8 cellular contexts compared by ENCODE assay signal in genomic region chr2:216013080-216013909, GRCh38. TPM values are rescaled to one million over a fixed set of nuclear protein-coding genes. Genes with fewer than 3 reads are reported as not detected.
DNase-seq lines count a peak whose midpoint lies in the region; ATAC-seq and TF ChIP-seq lines count a peak whose summit lies in the region.

TSS of gene MREG (minus strand) at chr2:216013551. CDS start at chr2:216013327, 224 bp downstream.

- peak; percentile 51 for DNase-seq in CD14-positive monocyte (ENCODE audit: low spot score)
- DNase-seq in NCI-H748 (lab: John Stamatoyannopoulos, UW; ENCODE audit: unreplicated experiment): peak; percentile 86
- DNase-seq in activated CD4-positive, alpha-beta memory T cell treated with anti-CD3 and anti-CD28 coated beads for 36 hours: peak; percentile 91
- peak; percentile 92 for DNase-seq in ecto neural progenitor cell (ENCODE audit: low spot score)
- DNase-seq in lower lobe of right lung: peak; percentile 81
- DNase-seq in stimulated activated CD4-positive, alpha-beta T cell treated with anti-CD3 and anti-CD28 coated beads, TNF-alpha, amount 100 ng/mL, for 1 hour (ENCODE audit: low read depth in 3 of 3, low spot score in 1 of 3): peak; percentile 32 to 79 (median 57)

- intact Hi-C loops in CD14-positive monocyte (cut with micrococcal nuclease): no loop called here
- intact Hi-C loops in activated CD4-positive, alpha-beta memory T cell treated with anti-CD3 and anti-CD28 coated beads for 36 hours (cut with micrococcal nuclease): loop anchor here (2.0 to 10.0 kb wide), 6 partner anchors 62 to 1208 kb away; partner anchors contain the start of genes ATIC, BARD1 and FN1
- intact Hi-C loops in lower lobe of right lung (cut with DNase I): no loop called here

- H3K9me3 ChIP-seq in lower lobe of right lung: no peaks in the 10 kb centered on the region

- no peaks in the 10 kb centered on the region for H3K27me3 ChIP-seq in lower lobe of right lung (ENCODE audit: low read depth)

- H3K27ac ChIP-seq in lower lobe of right lung: peak within 1 kb of the TSS; percentile 87

- ATAC-seq in GM19351 (IDR thresholded peaks at IDR 0.05; ENCODE audit: unreplicated experiment) (peak; percentile 42), HG03469 (IDR thresholded peaks at IDR 0.05; ENCODE audit: unreplicated experiment) (peak; percentile 31), lower lobe of right lung (peak; percentile 74 to 86)

- peak within 1 kb of the TSS; percentile 67 for H3K4me3 ChIP-seq in lower lobe of right lung

- peaks cover 0 to 3% (median 0%) of the 10 kb centered on the region in 7 donors for H3K9me3 Mint-ChIP-seq in CD14-positive monocyte
- no peaks in the 10 kb centered on the region for H3K9me3 Mint-ChIP-seq in activated CD4-positive, alpha-beta memory T cell treated with anti-CD3 and anti-CD28 coated beads for 36 hours

- H3K27ac Mint-ChIP-seq in CD14-positive monocyte: peak within 1 kb of the TSS in 2 of 7 donors; percentile 40 to 76
- H3K27ac Mint-ChIP-seq in activated CD4-positive, alpha-beta memory T cell treated with anti-CD3 and anti-CD28 coated beads for 36 hours: peak within 1 kb of the TSS; percentile 46

- POLR2A ChIA-PET in activated CD4-positive, alpha-beta memory T cell treated with anti-CD3 and anti-CD28 coated beads for 36 hours (lab: Charles Lee): no interaction called here

- H3K27me3 Mint-ChIP-seq in CD14-positive monocyte (ENCODE audit: low read depth in 3 of 3): peaks cover 9 to 14% (median 14%) of the 10 kb centered on the region in 3 donors
- H3K27me3 Mint-ChIP-seq in activated CD4-positive, alpha-beta memory T cell treated with anti-CD3 and anti-CD28 coated beads for 36 hours: no peaks in the 10 kb centered on the region

- CTCF ChIA-PET in activated CD4-positive, alpha-beta memory T cell treated with anti-CD3 and anti-CD28 coated beads for 36 hours (lab: Charles Lee): interaction anchor here (0.6 to 3.5 kb wide), 9 partner anchors 8 to 69 kb away, joined by 3 to 17 read pairs (median 4); partner anchors contain the start of genes PECR and TMEM169

- peak; percentile 61 for TF ChIP-seq CTCF in CD14-positive monocyte (IDR thresholded peaks at IDR 0.05)
- TF ChIP-seq CTCF in lower lobe of right lung (IDR thresholded peaks at IDR 0.05): peak; percentile 65

- peaks cover 17% of the 10 kb centered on the region for H3K4me1 Mint-ChIP-seq in CD14-positive monocyte
- H3K4me1 Mint-ChIP-seq in activated CD4-positive, alpha-beta memory T cell treated with anti-CD3 and anti-CD28 coated beads for 36 hours (ENCODE audit: low read depth): peaks cover 50% of the 10 kb centered on the region

- H3K36me3 Mint-ChIP-seq in CD14-positive monocyte: peaks cover 5 to 17% of the 10 kb centered on the region in 2 donors
- H3K36me3 Mint-ChIP-seq in activated CD4-positive, alpha-beta memory T cell treated with anti-CD3 and anti-CD28 coated beads for 36 hours: no peaks in the 10 kb centered on the region

- peaks cover 25% of the 10 kb centered on the region for H3K4me1 ChIP-seq in lower lobe of right lung

- peak within 1 kb of the TSS; percentile 79 to 91 for H3K4me3 Mint-ChIP-seq in CD14-positive monocyte
- H3K4me3 Mint-ChIP-seq in activated CD4-positive, alpha-beta memory T cell treated with anti-CD3 and anti-CD28 coated beads for 36 hours: peak within 1 kb of the TSS; percentile 88

- H3K36me3 ChIP-seq in lower lobe of right lung: no peaks in the 10 kb centered on the region

RNA-seq across cellular contexts. Expression of gene MREG, which starts in this region (rescaled TPM):
- polyA plus RNA-seq in CD14-positive monocyte: under 1 TPM in 1 of 2 donors, not detected in 1; 0.14 TPM
- total RNA-seq in activated CD4-positive, alpha-beta memory T cell treated with anti-CD3 and anti-CD28 coated beads for 36 hours: 10 to 100 TPM; 10.2 to 10.4 TPM
- total RNA-seq in lower lobe of right lung: 12.7 TPM

Comparison
In these comparisons a context has a peak if more than half of its experiments do, and no peak if none do; other contexts are left out.
1. Peak in every context shown above with its lines: DNase-seq, ATAC-seq, H3K4me3 ChIP-seq and H3K27ac ChIP-seq.
2. Peak in DNase-seq in CD14-positive monocyte; RNA of the gene not detected or under 1 TPM.